In genomic region chr17:41632482-41633105, GRCh38 we compare ENCODE assay signal across 1 cellular context.
TF ChIP-seq lines count a peak whose summit lies in the region.

No MANE protein-coding gene starts in this region.

TF ChIP-seq in K562, 482 proteins besides CTCF, POLR2A, EP300 and RAD21 (continues in another document):
- no peak for TF ChIP-seq TGIF2 (CRISPR knock-in tag; IDR thresholded peaks at IDR 0.05)
- TF ChIP-seq NFYB (IDR thresholded peaks at IDR 0.05; ENCODE audit: extremely low read depth, insufficient read length) = no peak
- no peak for TF ChIP-seq ZNF668 (CRISPR knock-in tag; IDR thresholded peaks at IDR 0.05)
- no peak for TF ChIP-seq JUND (IDR thresholded peaks at IDR 0.05; ENCODE audit: borderline replicate concordance, low read depth, low read length)
- no peak for TF ChIP-seq JUND (tag; IDR thresholded peaks at IDR 0.05; ENCODE audit: borderline replicate concordance, low read depth, low read length)
- no peak for TF ChIP-seq DMBX1 (CRISPR knock-in tag; IDR thresholded peaks at IDR 0.05; ENCODE audit: borderline replicate concordance)
- TF ChIP-seq ZFP36 (IDR thresholded peaks at IDR 0.05; ENCODE audit: low read depth, low read length, partially characterized antibody) = no peak
- no peak for TF ChIP-seq TRIM28 (IDR thresholded peaks at IDR 0.05)
- no peak for TF ChIP-seq RBM34 (IDR thresholded peaks at IDR 0.05; ENCODE audit: borderline replicate concordance, insufficient read depth, low read length)
- TF ChIP-seq RUNX1 (IDR thresholded peaks at IDR 0.05; ENCODE audit: low read depth) = no peak
- TF ChIP-seq ILF3 (IDR thresholded peaks at IDR 0.05; ENCODE audit: borderline replicate concordance) = no peak
- no peak for TF ChIP-seq RAD51 (IDR thresholded peaks at IDR 0.05; ENCODE audit: borderline replicate concordance, low read depth)
- no peak for TF ChIP-seq GATAD2B (IDR thresholded peaks at IDR 0.05; ENCODE audit: borderline replicate concordance)
- TF ChIP-seq CHD7 (IDR thresholded peaks at IDR 0.05; ENCODE audit: low read depth, low read length) = no peak
- no peak for TF ChIP-seq GABPA (tag; conservative IDR thresholded peaks at IDR 0.05; ENCODE audit: low read depth)
- 0 out of 2 replicates have a peak, but pooled peaks have one; percentile 37 for TF ChIP-seq SMARCA5 (IDR thresholded peaks at IDR 0.05)
- no peak for TF ChIP-seq MXD1 (CRISPR knock-in tag; IDR thresholded peaks at IDR 0.05; ENCODE audit: borderline replicate concordance, poor library complexity, severe bottlenecking)
- TF ChIP-seq E2F3 (CRISPR knock-in tag; IDR thresholded peaks at IDR 0.05) = no peak
- no peak for TF ChIP-seq CEBPZ (IDR thresholded peaks at IDR 0.05; ENCODE audit: borderline replicate concordance, low read depth, low read length)
- TF ChIP-seq NFIX (CRISPR knock-in tag; IDR thresholded peaks at IDR 0.05; ENCODE audit: low read depth) = no peak
- 0 out of 4 replicates have a peak, but pooled peaks of 1 of the 2 experiments have one; percentile 24 for TF ChIP-seq HDAC1 (IDR thresholded peaks at IDR 0.05)
- TF ChIP-seq CC2D1A (IDR thresholded peaks at IDR 0.05) = no peak
- no peak for TF ChIP-seq YY1 (IDR thresholded peaks at IDR 0.05; ENCODE audit: borderline replicate concordance in 1 of 3, control insufficient read depth in 1 of 3, extremely low read depth in 1 of 3, insufficient read depth in 3 of 3, insufficient read length in 1 of 3, insufficient replicate concordance in 2 of 3, low read depth in 1 of 3, low read length in 2 of 3)
- no peak for TF ChIP-seq ZFX (CRISPR knock-in tag; IDR thresholded peaks at IDR 0.05)
- TF ChIP-seq ZNF133 (CRISPR knock-in tag; IDR thresholded peaks at IDR 0.05) = no peak
- TF ChIP-seq ATF2 (CRISPR knock-in tag; IDR thresholded peaks at IDR 0.05) = no peak
- no peak for TF ChIP-seq NCOA2 (IDR thresholded peaks at IDR 0.05; ENCODE audit: partially characterized antibody in 2 of 2)
- TF ChIP-seq MAX (CRISPR knock-in tag; IDR thresholded peaks at IDR 0.05) = no peak
- no peak for TF ChIP-seq CCNT2 (IDR thresholded peaks at IDR 0.05; ENCODE audit: borderline replicate concordance, extremely low read depth, insufficient read length, low read depth, low read length)
- TF ChIP-seq MLLT1 (IDR thresholded peaks at IDR 0.05) = 0 out of 4 replicates have a peak, but pooled peaks of 1 of the 2 experiments have one; percentile 36
- TF ChIP-seq RNF2 (IDR thresholded peaks at IDR 0.05) = no peak
- TF ChIP-seq HBP1 (CRISPR knock-in tag; IDR thresholded peaks at IDR 0.05) = peak; percentile 59; the same call in 1 of the 2 replicates
- TF ChIP-seq FOXA3 (CRISPR knock-in tag; conservative IDR thresholded peaks at IDR 0.05 in 1 of 2, IDR thresholded peaks at IDR 0.05 in 1 of 2) = no peak
- TF ChIP-seq PRPF4 (IDR thresholded peaks at IDR 0.05; ENCODE audit: insufficient read depth, low read depth, low read length, poor library complexity, severe bottlenecking) = no peak
- no peak for TF ChIP-seq MYNN (IDR thresholded peaks at IDR 0.05)
- TF ChIP-seq MYNN (CRISPR knock-in tag; IDR thresholded peaks at IDR 0.05) = no peak
- TF ChIP-seq TAF1 (IDR thresholded peaks at IDR 0.05; ENCODE audit: control insufficient read depth, extremely low read depth, insufficient read depth, low read length, severe bottlenecking) = no peak
- no peak for TF ChIP-seq PHB (CRISPR knock-in tag; IDR thresholded peaks at IDR 0.05)
- no peak for TF ChIP-seq BRD9 (IDR thresholded peaks at IDR 0.05; ENCODE audit: low read depth, partially characterized antibody)
- 0 out of 2 replicates have a peak, but pooled peaks have one; percentile 33 for TF ChIP-seq ZBTB5 (IDR thresholded peaks at IDR 0.05)
- no peak for TF ChIP-seq HDAC2 (IDR thresholded peaks at IDR 0.05)
